8 cellular contexts compared by ENCODE assay signal in the genomic region with DNA sequence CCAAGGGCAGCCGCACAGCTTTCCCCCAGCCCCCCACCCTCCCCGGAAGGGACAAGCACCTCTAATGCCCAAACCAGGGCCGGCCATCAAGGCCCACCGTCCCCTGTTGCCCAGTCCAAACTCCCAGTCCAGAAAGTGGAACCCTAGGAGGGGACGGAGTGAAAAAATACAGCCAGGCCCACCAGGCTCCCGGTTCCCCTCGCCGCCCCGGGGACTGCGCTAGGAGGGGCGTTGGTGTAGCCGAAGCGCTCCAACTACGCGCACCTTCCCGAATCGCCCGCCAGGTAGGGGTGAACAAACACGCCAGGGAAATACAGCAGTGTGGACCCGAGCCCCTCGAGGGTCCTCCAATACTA. TPM values are rescaled to one million over a fixed set of nuclear protein-coding genes. Genes with fewer than 3 reads are reported as not detected.
A peak's percentile ranks its signal among the peaks of the same experiment; 100 is the strongest.
DNase-seq lines count a peak whose midpoint lies in the region; ATAC-seq and TF ChIP-seq lines count a peak whose summit lies in the region.

No MANE protein-coding gene starts in this region.

- H3K4me3 Mint-ChIP-seq in T-helper 2 cell treated with Interferon-gamma antibody and Interleukin-4, amounts not matched to agents 5 μg/mL and 100 μg/mL, for 36 hours, result peak overlapping the region; percentile 96
- H3K4me3 Mint-ChIP-seq in activated T-helper 17 cell treated with anti-CD3 and anti-CD28 coated beads, Interleukin-2, amount 50 U/mL, for 72 hours, result peak overlapping the region; percentile 91

- H3K4me3 ChIP-seq in kidney epithelial cell (ENCODE audit: low read depth, low read length) (peak overlapping the region; percentile 87), suprapubic skin (peak overlapping the region; percentile 91)

- TF ChIP-seq EP300 in suprapubic skin (IDR thresholded peaks at IDR 0.05), result no peak

- ATAC-seq in activated T-helper 17 cell treated with anti-CD3 and anti-CD28 coated beads, Interleukin-2, amount 50 U/mL, for 72 hours (replicated peaks), result no peak
- ATAC-seq in esophagus mucosa, result no peak

- DNase-seq in T-helper 2 cell treated with Interferon-gamma antibody and Interleukin-4, amounts not matched to agents 5 μg/mL and 100 μg/mL, for 36 hours (ENCODE audit: low spot score), result no peak
- DNase-seq in T-helper 2 cell (no peak), kidney epithelial cell (ENCODE audit: low read depth) (no peak), suprapubic skin (ENCODE audit: low spot score in 2 of 2) (no peak), GF-D8 (lab: John Stamatoyannopoulos, UW) (no peak), NCI-H345 (lab: John Stamatoyannopoulos, UW) (no peak)

- H3K9me3 Mint-ChIP-seq in T-helper 2 cell treated with Interferon-gamma antibody and Interleukin-4, amounts not matched to agents 5 μg/mL and 100 μg/mL, for 36 hours, result no peaks in the 10 kb centered on the region
- H3K9me3 Mint-ChIP-seq in activated T-helper 17 cell treated with anti-CD3 and anti-CD28 coated beads, Interleukin-2, amount 50 U/mL, for 72 hours, result no peaks in the 10 kb centered on the region

- peaks cover 8% of the 10 kb centered on the region for H3K4me1 Mint-ChIP-seq in T-helper 2 cell treated with Interferon-gamma antibody and Interleukin-4, amounts not matched to agents 5 μg/mL and 100 μg/mL, for 36 hours (ENCODE audit: low read depth)
- no peaks in the 10 kb centered on the region for H3K4me1 Mint-ChIP-seq in activated T-helper 17 cell treated with anti-CD3 and anti-CD28 coated beads, Interleukin-2, amount 50 U/mL, for 72 hours

- no peak for TF ChIP-seq POLR2A in suprapubic skin (IDR thresholded peaks at IDR 0.05)

- no peaks in the 10 kb centered on the region for H3K27me3 ChIP-seq in kidney epithelial cell (ENCODE audit: control insufficient read depth, insufficient read depth, low read length)
- H3K27me3 ChIP-seq in suprapubic skin, result no peaks in the 10 kb centered on the region

- TF ChIP-seq CTCF in kidney epithelial cell (IDR thresholded peaks at IDR 0.05; ENCODE audit: insufficient read depth, low read length, poor library complexity, severe bottlenecking), result no peak
- no peak for TF ChIP-seq CTCF in suprapubic skin (IDR thresholded peaks at IDR 0.05)

- peak overlapping the region; percentile 75 for H3K27ac ChIP-seq in suprapubic skin

- H3K9me3 ChIP-seq in suprapubic skin, result no peaks in the 10 kb centered on the region

- H3K4me1 ChIP-seq in suprapubic skin, result peaks cover 68% of the 10 kb centered on the region

- no peaks in the 10 kb centered on the region for H3K27me3 Mint-ChIP-seq in T-helper 2 cell treated with Interferon-gamma antibody and Interleukin-4, amounts not matched to agents 5 μg/mL and 100 μg/mL, for 36 hours (ENCODE audit: low read depth)
- H3K27me3 Mint-ChIP-seq in activated T-helper 17 cell treated with anti-CD3 and anti-CD28 coated beads, Interleukin-2, amount 50 U/mL, for 72 hours, result no peaks in the 10 kb centered on the region

- no peaks in the 10 kb centered on the region for H3K36me3 ChIP-seq in kidney epithelial cell (ENCODE audit: control insufficient read depth, insufficient read depth, low read length)
- H3K36me3 ChIP-seq in suprapubic skin, result no peaks in the 10 kb centered on the region

- H3K27ac Mint-ChIP-seq in T-helper 2 cell treated with Interferon-gamma antibody and Interleukin-4, amounts not matched to agents 5 μg/mL and 100 μg/mL, for 36 hours, result peak overlapping the region; percentile 95
- peak overlapping the region; percentile 94 for H3K27ac Mint-ChIP-seq in activated T-helper 17 cell treated with anti-CD3 and anti-CD28 coated beads, Interleukin-2, amount 50 U/mL, for 72 hours

- H3K36me3 Mint-ChIP-seq in T-helper 2 cell treated with Interferon-gamma antibody and Interleukin-4, amounts not matched to agents 5 μg/mL and 100 μg/mL, for 36 hours (ENCODE audit: low read depth), result peaks cover 3% of the 10 kb centered on the region
- H3K36me3 Mint-ChIP-seq in activated T-helper 17 cell treated with anti-CD3 and anti-CD28 coated beads, Interleukin-2, amount 50 U/mL, for 72 hours (ENCODE audit: low read depth), result peaks cover 6% of the 10 kb centered on the region

- WGBS in suprapubic skin, result 3% methylated on average over 14 of the region's 21 CpGs

RNA-seq across cellular contexts. Expression of a gene that starts 1.3 kb away (rescaled TPM):
- 10 to 100 TPM; 16.3 to 32.9 TPM for total RNA-seq in activated T-helper 17 cell treated with anti-CD3 and anti-CD28 coated beads, Interleukin-2, amount 50 U/mL, for 72 hours
- total RNA-seq in kidney epithelial cell (11.4 and 15.3 TPM in 2 replicates), suprapubic skin (10 to 100 TPM; 12.1 to 30.8 (median 20.9) TPM), esophagus mucosa (23.4 TPM)

RNA-seq across cellular contexts. Expression of a gene that starts 13.8 kb away (rescaled TPM):
- 10 to 100 TPM; 39.7 to 50.0 TPM for total RNA-seq in activated T-helper 17 cell treated with anti-CD3 and anti-CD28 coated beads, Interleukin-2, amount 50 U/mL, for 72 hours
- total RNA-seq in kidney epithelial cell (18.8 and 32.1 TPM in 2 replicates), suprapubic skin (10 to 100 TPM; 31.8 to 63.1 (median 38.3) TPM), esophagus mucosa (16.9 TPM)

RNA-seq across cellular contexts. Expression of a gene that starts 23.2 kb away (rescaled TPM):
- total RNA-seq in activated T-helper 17 cell treated with anti-CD3 and anti-CD28 coated beads, Interleukin-2, amount 50 U/mL, for 72 hours, result 100 to 1,000 TPM in 1 of 2 donors, 10 to 100 TPM in 1; 84.4 to 109 TPM
- total RNA-seq in kidney epithelial cell, result 54.1 and 66.7 TPM in 2 replicates
- total RNA-seq in suprapubic skin, result 100 to 1,000 TPM in 3 of 4 donors, 10 to 100 TPM in 1; 82.3 to 120 (median 110) TPM
- total RNA-seq in esophagus mucosa, result 50.9 TPM

RNA-seq across cellular contexts. Expression of a gene that starts 43.2 kb away (rescaled TPM):
- 10 to 100 TPM; 11.6 to 12.2 TPM for total RNA-seq in activated T-helper 17 cell treated with anti-CD3 and anti-CD28 coated beads, Interleukin-2, amount 50 U/mL, for 72 hours
- total RNA-seq in kidney epithelial cell (1.8 and 8.6 TPM in 2 replicates), suprapubic skin (10 to 100 TPM; 13.4 to 26.7 (median 22.3) TPM), esophagus mucosa (5.5 TPM)

RNA-seq across cellular contexts. Expression of a gene that starts 43.2 kb away (rescaled TPM):
- 10 to 100 TPM; 31.7 to 36.4 TPM for total RNA-seq in activated T-helper 17 cell treated with anti-CD3 and anti-CD28 coated beads, Interleukin-2, amount 50 U/mL, for 72 hours
- total RNA-seq in kidney epithelial cell (167 and 178 TPM in 2 replicates), suprapubic skin (100 to 1,000 TPM in 2 of 4 donors, 10 to 100 TPM in 2; 68.1 to 119 (median 103) TPM), esophagus mucosa (45.6 TPM)
